Comparison of ENCODE assay signal across 25 cellular contexts in genomic region chr13:42656136-42656535, GRCh38.
DNase-seq lines count a peak whose midpoint lies in the region; ATAC-seq, FAIRE-seq and TF ChIP-seq lines count a peak whose summit lies in the region.
"Had no signal": no experiment of that assay in that cellular context is flagged by ENCODE, and none has a peak within 500 bp of the region (broad histone marks: within the 10 kb centered on the region; RNA-seq: fewer than 3 reads in every experiment).

No MANE protein-coding gene starts in this region.

- H2AFZ ChIP-seq in Karpas-422 (ENCODE audit: low read length): no peak overlapping the region
- H2AFZ ChIP-seq: PC-9 had no signal

- no peak overlapping the region for H3K4me2 ChIP-seq in Karpas-422 (ENCODE audit: low read depth, low read length, poor library complexity, severe bottlenecking)
- no peak overlapping the region for H3K4me2 ChIP-seq in mesendoderm (ENCODE audit: low read length)
- H3K4me2 ChIP-seq: PC-9 had no signal

- no peak overlapping the region for H3K4me3 Mint-ChIP-seq in WTC11
- H3K4me3 Mint-ChIP-seq in activated T-cell treated with anti-CD3 and anti-CD28 coated beads, Interleukin-2, amount 50 U/mL, for 4 hours: no peak overlapping the region
- H3K4me3 Mint-ChIP-seq: activated CD8-positive, alpha-beta T cell treated with anti-CD3 and anti-CD28 coated beads, Interleukin-2, amount 10 ng/mL, durations not matched to agents 7 days and 5 days; natural killer cell; stimulated activated naive B cell treated with anti-CD40 and anti-IgM and Interleukin-4, amounts not matched to agents 10 μg/mL and 1 μg/mL and 100 μg/mL, for 72 hours had no signal

- peak overlapping the region; percentile 46; the same call in 1 of the 2 replicates for H3K27ac Mint-ChIP-seq in WTC11
- H3K27ac Mint-ChIP-seq: activated CD8-positive, alpha-beta T cell treated with anti-CD3 and anti-CD28 coated beads, Interleukin-2, amount 10 ng/mL, durations not matched to agents 7 days and 5 days; natural killer cell; stimulated activated naive B cell treated with anti-CD40 and anti-IgM and Interleukin-4, amounts not matched to agents 10 μg/mL and 1 μg/mL and 100 μg/mL, for 72 hours had no signal

- H3K9ac ChIP-seq in Karpas-422 (ENCODE audit: low read length): no peak overlapping the region
- no peak overlapping the region for H3K9ac ChIP-seq in mesendoderm (ENCODE audit: low read length)

- no peaks in the 10 kb centered on the region for H3K9me3 Mint-ChIP-seq in WTC11
- no peaks in the 10 kb centered on the region for H3K9me3 Mint-ChIP-seq in activated T-cell treated with anti-CD3 and anti-CD28 coated beads, Interleukin-2, amount 50 U/mL, for 4 hours
- H3K9me3 Mint-ChIP-seq: natural killer cell; stimulated activated naive B cell treated with anti-CD40 and anti-IgM and Interleukin-4, amounts not matched to agents 10 μg/mL and 1 μg/mL and 100 μg/mL, for 72 hours had no signal

- H3K79me2 ChIP-seq in Karpas-422 (ENCODE audit: low read length) (no peaks in the 10 kb centered on the region), mesendoderm (ENCODE audit: control insufficient read depth, insufficient read depth, low read length) (no peaks in the 10 kb centered on the region)

- CTCF ChIA-PET in WTC11 (lab: Charles Lee): no interaction called here

- no CpG with 5 or more reads among the region's 2 CpGs for WGBS in mesendoderm (ENCODE audit: extremely low coverage, insufficient coverage, low lambda C conversion rate)

- H3K27ac ChIP-seq in Karpas-422 (ENCODE audit: low read length) (no peak overlapping the region), mesendoderm (ENCODE audit: low read depth, low read length) (no peak overlapping the region)
- H3K27ac ChIP-seq: adrenal gland, breast epithelium, C4-2B, PC-9 had no signal

- H3K56ac ChIP-seq in mesendoderm (ENCODE audit: low read length): no peak overlapping the region

- H3K27me3 ChIP-seq in Karpas-422 (ENCODE audit: low read length) (no peaks in the 10 kb centered on the region), mesendoderm (ENCODE audit: insufficient read depth, low read length, poor library complexity) (no peaks in the 10 kb centered on the region)
- H3K27me3 ChIP-seq: breast epithelium had no signal

- H2AK5ac ChIP-seq in mesendoderm (ENCODE audit: low read length): no peak overlapping the region

- DNase-seq in GM12891 (ENCODE audit: insufficient read length, low spot score) (no peak), Karpas-422 (peak; percentile 33), WTC11 (ENCODE audit: low spot score) (no peak), mesendoderm (peak; percentile 84), NCI-H128 (lab: John Stamatoyannopoulos, UW; ENCODE audit: unreplicated experiment) (no peak), OCI-M2 (lab: John Stamatoyannopoulos, UW; ENCODE audit: unreplicated experiment) (no peak)
- no peak for DNase-seq in activated T-cell treated with anti-CD3 and anti-CD28 coated beads, Interleukin-2, amount 50 U/mL, for 4 hours
- DNase-seq: activated CD4-positive, CD25-positive, alpha-beta regulatory T cell treated with anti-CD3 and anti-CD28 coated beads, Interleukin-2, amount 50 U/mL, for 72 hours; activated CD8-positive, alpha-beta T cell treated with anti-CD3 and anti-CD28 coated beads, Interleukin-2, amount 10 ng/mL, durations not matched to agents 7 days and 5 days; adrenal gland; cortex of kidney; left cardiac atrium; midbrain; natural killer cell; NCI-H1436; NCI-H2171 treated with DMSO at 0.1 percent for 48 hours; NCI-H774; PC-9; SHP77; stimulated activated CD4-positive, alpha-beta T cell treated with anti-CD3 and anti-CD28 coated beads, Interleukin-2, amount 100 ng/mL, for 24 hours; stimulated activated naive B cell treated with anti-CD40 and anti-IgM and Interleukin-4, amounts not matched to agents 10 μg/mL and 1 μg/mL and 100 μg/mL, for 72 hours; SW 1271 had no signal

- H2BK15ac ChIP-seq in mesendoderm (replicated peaks; ENCODE audit: low read depth): no peak overlapping the region

- H3K9me2 ChIP-seq in Karpas-422 (replicated peaks; ENCODE audit: insufficient read depth, low read length): no peaks in the 10 kb centered on the region

- H3K36me3 ChIP-seq in Karpas-422 (ENCODE audit: insufficient read depth, low read length): no peaks in the 10 kb centered on the region
- H3K36me3 ChIP-seq in mesendoderm (ENCODE audit: control insufficient read depth, insufficient read depth, low read length): no peaks in the 10 kb centered on the region
- H3K36me3 ChIP-seq: adrenal gland, breast epithelium had no signal

- H3K4me1 ChIP-seq in Karpas-422 (ENCODE audit: low read length) (peaks cover 14% of the 10 kb centered on the region), mesendoderm (ENCODE audit: control insufficient read depth, low read depth, low read length) (peaks cover 3% of the 10 kb centered on the region)
- H3K4me1 ChIP-seq: adrenal gland, breast epithelium had no signal

- H3K4me1 Mint-ChIP-seq in WTC11: peaks cover 30% of the 10 kb centered on the region
- H3K4me1 Mint-ChIP-seq in activated T-cell treated with anti-CD3 and anti-CD28 coated beads, Interleukin-2, amount 50 U/mL, for 4 hours (ENCODE audit: low read depth): no peaks in the 10 kb centered on the region
- H3K4me1 Mint-ChIP-seq: natural killer cell; stimulated activated naive B cell treated with anti-CD40 and anti-IgM and Interleukin-4, amounts not matched to agents 10 μg/mL and 1 μg/mL and 100 μg/mL, for 72 hours had no signal

- H3K4me3 ChIP-seq in Karpas-422 (ENCODE audit: low read length) (no peak overlapping the region), mesendoderm (ENCODE audit: low read length) (no peak overlapping the region)
- H3K4me3 ChIP-seq: adrenal gland, breast epithelium, PC-9 had no signal

- FAIRE-seq in GM12891 (lab: Jason Lieb, UNC): no peak

- no peak overlapping the region for H4K5ac ChIP-seq in mesendoderm (ENCODE audit: low read length)

- POLR2A ChIA-PET in WTC11 (lab: Charles Lee): no interaction called here

- no peak overlapping the region for H2BK120ac ChIP-seq in mesendoderm (ENCODE audit: low read depth, low read length)

- H3K27me3 Mint-ChIP-seq in WTC11 (ENCODE audit: low read depth): no peaks in the 10 kb centered on the region; the same call in 1 of the 2 replicates
- H3K27me3 Mint-ChIP-seq in activated T-cell treated with anti-CD3 and anti-CD28 coated beads, Interleukin-2, amount 50 U/mL, for 4 hours (ENCODE audit: low read depth): peaks cover 48% of the 10 kb centered on the region

- H4K20me1 ChIP-seq in Karpas-422 (ENCODE audit: insufficient read depth, low read depth, low read length): no peaks in the 10 kb centered on the region

- no peak overlapping the region for H3K4ac ChIP-seq in mesendoderm (ENCODE audit: low read depth, low read length)

- no peak overlapping the region for H3K23ac ChIP-seq in mesendoderm (ENCODE audit: low read length)

- no peak for TF ChIP-seq POLR2A in GM12891 (IDR thresholded peaks at IDR 0.05; ENCODE audit: low read depth, low read length)

- H2BK5ac ChIP-seq in mesendoderm (ENCODE audit: low read length): no peak overlapping the region

- H3K36me3 Mint-ChIP-seq in WTC11: no peaks in the 10 kb centered on the region
- no peaks in the 10 kb centered on the region for H3K36me3 Mint-ChIP-seq in activated T-cell treated with anti-CD3 and anti-CD28 coated beads, Interleukin-2, amount 50 U/mL, for 4 hours (ENCODE audit: insufficient read depth)
- H3K36me3 Mint-ChIP-seq: natural killer cell; stimulated activated naive B cell treated with anti-CD40 and anti-IgM and Interleukin-4, amounts not matched to agents 10 μg/mL and 1 μg/mL and 100 μg/mL, for 72 hours had no signal

- no peak overlapping the region for H4K8ac ChIP-seq in mesendoderm (ENCODE audit: low read depth, low read length)

- peak; percentile 82 for ATAC-seq in WTC11
- no peak for ATAC-seq in activated T-cell treated with anti-CD3 and anti-CD28 coated beads, Interleukin-2, amount 50 U/mL, for 4 hours
- no peak for ATAC-seq in GM19035 (IDR thresholded peaks at IDR 0.05; ENCODE audit: unreplicated experiment)
- ATAC-seq: activated CD8-positive, alpha-beta T cell treated with anti-CD3 and anti-CD28 coated beads, Interleukin-2, amount 10 ng/mL, durations not matched to agents 7 days and 5 days; left cardiac atrium; natural killer cell; stimulated activated naive B cell treated with anti-CD40 and anti-IgM and Interleukin-4, amounts not matched to agents 10 μg/mL and 1 μg/mL and 100 μg/mL, for 72 hours had no signal

- no peaks in the 10 kb centered on the region for H3K79me1 ChIP-seq in mesendoderm (ENCODE audit: low read length)

- TF ChIP-seq CTCF in WTC11 (IDR thresholded peaks at IDR 0.05): no peak

- H3K18ac ChIP-seq in mesendoderm (ENCODE audit: low read length): no peak overlapping the region

- no peaks in the 10 kb centered on the region for H3K9me3 ChIP-seq in Karpas-422 (ENCODE audit: low read length)
- H3K9me3 ChIP-seq: adrenal gland, breast epithelium had no signal

TF ChIP-seq in GM12891, 5 proteins besides CTCF, POLR2A, EP300 and RAD21:
- TF ChIP-seq TAF1 (IDR thresholded peaks at IDR 0.05; ENCODE audit: low read depth, low read length): no peak
- TF ChIP-seq SPI1 (IDR thresholded peaks at IDR 0.05; ENCODE audit: low read depth, low read length): peak; percentile 57; the same call in 1 of the 2 replicates

TF ChIP-seq in WTC11, 78 proteins besides CTCF, POLR2A, EP300 and RAD21 (continues in another document):
- no peak for TF ChIP-seq MXD4 (CRISPR knock-in tag; IDR thresholded peaks at IDR 0.05; ENCODE audit: borderline replicate concordance)

Comparison
In these comparisons a context has a peak if more than half of its experiments do, and no peak if none do; other contexts are left out.
1. DNase-seq: peak in Karpas-422 (single experiment) and mesendoderm (single experiment); none in GM12891 (single experiment), WTC11 (single experiment), activated T-cell treated with anti-CD3 and anti-CD28 coated beads, Interleukin-2, amount 50 U/mL, for 4 hours (single experiment), NCI-H128 (single experiment) and OCI-M2 (single experiment).